In genomic region chr6:147508073-147508870, GRCh38 we compare ENCODE assay signal across 8 cellular contexts. TPM values are rescaled to one million over a fixed set of nuclear protein-coding genes. Genes with fewer than 3 reads are reported as not detected.
DNase-seq lines count a peak whose midpoint lies in the region; ATAC-seq and TF ChIP-seq lines count a peak whose summit lies in the region.

SAMD5 (plus strand) TSS chr6:147508690; CDS start chr6:147508929, 239 bp downstream.

- peaks cover 0 to 7% of the 10 kb centered on the region in 2 donors for H3K4me1 ChIP-seq in naive thymus-derived CD4-positive, alpha-beta T cell (ENCODE audit: control insufficient read depth in 2 of 2, insufficient read depth in 2 of 2, low read length in 2 of 2)
- no peaks in the 10 kb centered on the region for H3K4me1 ChIP-seq in aorta (ENCODE audit: control insufficient read depth in 1 of 2, insufficient read depth in 2 of 2, low read length in 2 of 2)

- ATAC-seq in GM21737 (IDR thresholded peaks at IDR 0.05; ENCODE audit: unreplicated experiment) = peak; percentile 59
- ATAC-seq in naive thymus-derived CD4-positive, alpha-beta T cell = peak; percentile 24
- peak; percentile 85 for ATAC-seq in aorta (ENCODE audit: low FRiP score)

- POLR2A ChIA-PET in GM10248 (lab: Yijun Ruan, JAX) = no interaction called here
- POLR2A ChIA-PET in naive thymus-derived CD4-positive, alpha-beta T cell (lab: Charles Lee) = no interaction called here

- H3K27ac ChIP-seq in naive thymus-derived CD4-positive, alpha-beta T cell (ENCODE audit: low read depth, low read length) = no peak within 1 kb of the TSS
- no peak within 1 kb of the TSS for H3K27ac ChIP-seq in aorta (ENCODE audit: low read depth in 1 of 2, low read length in 2 of 2)

- H3K36me3 ChIP-seq in naive thymus-derived CD4-positive, alpha-beta T cell (ENCODE audit: control insufficient read depth in 2 of 3, insufficient read depth in 3 of 3, low read length in 3 of 3) = no peaks in the 10 kb centered on the region
- no peaks in the 10 kb centered on the region for H3K36me3 ChIP-seq in aorta (ENCODE audit: control insufficient read depth in 1 of 2, insufficient read depth in 2 of 2, low read length in 1 of 2)

- H3K9me3 ChIP-seq in naive thymus-derived CD4-positive, alpha-beta T cell (ENCODE audit: control insufficient read depth in 2 of 3, low read length in 3 of 3) = no peaks in the 10 kb centered on the region
- no peaks in the 10 kb centered on the region for H3K9me3 ChIP-seq in aorta (ENCODE audit: control insufficient read depth, low read length)

- 0 to 1% methylated on average over 77 to 86 of the region's 86 CpGs for WGBS in aorta, 2 donors

- peaks cover 0 to 3% (median 0%) of the 10 kb centered on the region in 11 donors for H3K9me3 Mint-ChIP-seq in naive thymus-derived CD4-positive, alpha-beta T cell

- H3K27me3 Mint-ChIP-seq in naive thymus-derived CD4-positive, alpha-beta T cell = peaks cover 46 to 65% (median 62%) of the 10 kb centered on the region in 5 donors

- peak within 1 kb of the TSS; percentile 65 to 81 (median 72) for H3K4me3 Mint-ChIP-seq in naive thymus-derived CD4-positive, alpha-beta T cell

- H3K4me1 Mint-ChIP-seq in naive thymus-derived CD4-positive, alpha-beta T cell = peaks cover 6 to 23% (median 21%) of the 10 kb centered on the region in 7 donors

- TF ChIP-seq CTCF in GM10248 (IDR thresholded peaks at IDR 0.05; ENCODE audit: control extremely low read depth, extremely low read depth, low read depth, missing control alignments) = no peak

- peaks cover 0 to 3% of the 10 kb centered on the region in 2 donors for H3K27me3 ChIP-seq in naive thymus-derived CD4-positive, alpha-beta T cell (ENCODE audit: control insufficient read depth in 2 of 2, insufficient read depth in 2 of 2, low read length in 2 of 2)
- no peaks in the 10 kb centered on the region for H3K27me3 ChIP-seq in aorta (ENCODE audit: control insufficient read depth in 1 of 2, insufficient read depth in 2 of 2, low read length in 1 of 2)

- no peak within 1 kb of the TSS for H3K27ac Mint-ChIP-seq in naive thymus-derived CD4-positive, alpha-beta T cell

- DNase-seq in GM10248 (ENCODE audit: extremely low spot score) = peak; percentile 46
- DNase-seq in Kasumi-1 (lab: John Stamatoyannopoulos, UW) = peak; percentile 48 to 51
- peak; percentile 14 to 39 for DNase-seq in activated CD4-positive, alpha-beta T cell treated with anti-CD3 and anti-CD28 coated beads, Interleukin-2, amount 50 U/mL, for 48 hours
- peak; percentile 69 for DNase-seq in fibroblast of peridontal ligament (ENCODE audit: extremely low read depth)
- DNase-seq in naive thymus-derived CD4-positive, alpha-beta T cell = peak in 2 of 9 donors; percentile 16 to 37
- DNase-seq in aorta = peak; percentile 61 to 89
- DNase-seq in NCI-H187 treated with DMSO at 0.1 percent for 48 hours (lab: John Stamatoyannopoulos, UW) = no peak

- H3K36me3 Mint-ChIP-seq in naive thymus-derived CD4-positive, alpha-beta T cell = no peaks in the 10 kb centered on the region

- intact Hi-C loops in naive thymus-derived CD4-positive, alpha-beta T cell (cut with micrococcal nuclease) = loop anchor here in 1 of 2 donors (5.0 kb wide), 1 partner anchor 954 kb away; no protein-coding TSS in a partner anchor
- intact Hi-C loops in aorta (cut with DNase I) = loop anchor here (10.0 kb wide), 2 partner anchors 147 to 737 kb away; no protein-coding TSS in a partner anchor

- no peak within 1 kb of the TSS for H3K4me3 ChIP-seq in naive thymus-derived CD4-positive, alpha-beta T cell (ENCODE audit: low read length)
- peak within 1 kb of the TSS; percentile 30 to 73 for H3K4me3 ChIP-seq in aorta (ENCODE audit: low read length in 2 of 2)

- CTCF ChIA-PET in GM10248 (lab: Yijun Ruan, JAX) = interaction anchor here (1.1 to 1.8 kb wide), 3 partner anchors 9 to 657 kb away, joined by 3 to 10 read pairs (median 4); no protein-coding TSS in a partner anchor
- CTCF ChIA-PET in naive thymus-derived CD4-positive, alpha-beta T cell (lab: Charles Lee) = no interaction called here

RNA-seq across cellular contexts. Expression of gene SAMD5, which starts in this region (rescaled TPM):
- not detected for total RNA-seq in naive thymus-derived CD4-positive, alpha-beta T cell
- polyA plus RNA-seq in naive thymus-derived CD4-positive, alpha-beta T cell = not detected
- 1 to 10 TPM; 2.1 to 3.8 TPM for total RNA-seq in aorta
- polyA plus RNA-seq in aorta = 1 to 10 TPM in 1 of 2 donors, under 1 TPM in 1; 0.50 to 1.7 TPM

Comparison
In these comparisons a context has a peak if more than half of its experiments do, and no peak if none do; other contexts are left out.
1. Peak in ATAC-seq in naive thymus-derived CD4-positive, alpha-beta T cell; RNA of the gene not detected or under 1 TPM.
2. ATAC-seq: peak in every context shown above with its lines; median percentile 85 in aorta; 59 in GM21737; 24 in naive thymus-derived CD4-positive, alpha-beta T cell.